ENCODE assay signal across 9 cellular contexts in genomic region chr10:18472977-18473376, GRCh38.
DNase-seq lines count a peak whose midpoint lies in the region; ATAC-seq and TF ChIP-seq lines count a peak whose summit lies in the region.
"Had no signal": no experiment of that assay in that cellular context is flagged by ENCODE, and none has a peak within 500 bp of the region (broad histone marks: within the 10 kb centered on the region; RNA-seq: fewer than 3 reads in every experiment).

No MANE protein-coding gene starts in this region.

- H3K4me1 Mint-ChIP-seq in Calu3 (ENCODE audit: low read depth, unreplicated experiment): no peaks in the 10 kb centered on the region

- peaks cover 5% of the 10 kb centered on the region for H3K9me3 Mint-ChIP-seq in Calu3 (ENCODE audit: low read depth, unreplicated experiment)

- no peaks in the 10 kb centered on the region for H3K36me3 Mint-ChIP-seq in Calu3 (ENCODE audit: insufficient read depth, unreplicated experiment)

- H3K27me3 Mint-ChIP-seq in Calu3 (ENCODE audit: unreplicated experiment): peaks cover 16% of the 10 kb centered on the region

- no peak for TF ChIP-seq EP300 in sigmoid colon (IDR thresholded peaks at IDR 0.05)

- H3K36me3 ChIP-seq in sigmoid colon: no peaks in the 10 kb centered on the region

- intact Hi-C loops in sigmoid colon (cut with DNase I) (no loop called here), Calu3 (cut with micrococcal nuclease; ENCODE audit: unreplicated experiment) (no loop called here)

- WGBS in sigmoid colon, 2 donors: 77 to 90% methylated on average over 5 of the region's 5 CpGs

- ATAC-seq in HG02763 (IDR thresholded peaks at IDR 0.05; ENCODE audit: unreplicated experiment): no peak

- CTCF ChIA-PET in Calu3 (lab: Charles Lee): no interaction called here

- DNase-seq in NCI-H2081 (lab: John Stamatoyannopoulos, UW) (peak; percentile 27 to 60), NCI-H2081 treated with DMSO at 0.1 percent for 48 hours (lab: John Stamatoyannopoulos, UW) (no peak), NCI-H526 treated with DMSO at 0.1 percent for 48 hours (lab: John Stamatoyannopoulos, UW) (peak; percentile 9), epithelial cell of proximal tubule (ENCODE audit: low read depth) (no peak), sigmoid colon (no peak), NCI-H1694 (lab: John Stamatoyannopoulos, UW) (no peak), Calu3 (no peak)
- DNase-seq: foreskin fibroblast had no signal

- H3K9me3 ChIP-seq in sigmoid colon: no peaks in the 10 kb centered on the region

- BruUV-seq in Calu3 (replicated peaks; lab: Mats Ljungman, UMichigan): no TSS peak

- TF ChIP-seq CTCF in epithelial cell of proximal tubule (conservative IDR thresholded peaks at IDR 0.05; ENCODE audit: low read depth, low read length) (peak; percentile 45), sigmoid colon (IDR thresholded peaks at IDR 0.05) (no peak), Calu3 (IDR thresholded peaks at IDR 0.05; ENCODE audit: unreplicated experiment) (no peak)

- H3K27me3 ChIP-seq in sigmoid colon: no peaks in the 10 kb centered on the region

- peak overlapping the region; percentile 36 to 73 (median 56) for H3K27ac ChIP-seq in sigmoid colon

- TF ChIP-seq POLR2A in sigmoid colon (IDR thresholded peaks at IDR 0.05): no peak

- no peak overlapping the region for H3K27ac Mint-ChIP-seq in Calu3 (ENCODE audit: unreplicated experiment)

- no peak overlapping the region for H3K4me3 Mint-ChIP-seq in Calu3 (ENCODE audit: low read depth, unreplicated experiment)

- H3K4me3 ChIP-seq in epithelial cell of proximal tubule (ENCODE audit: low read depth, low read length): no peak overlapping the region
- H3K4me3 ChIP-seq in sigmoid colon: no peak overlapping the region

- peaks cover 0 to 22% (median 14%) of the 10 kb centered on the region in 4 donors for H3K4me1 ChIP-seq in sigmoid colon

Comparison
In these comparisons a context has a peak if more than half of its experiments do, and no peak if none do; other contexts are left out.
1. DNase-seq: peak in NCI-H2081 (2 of 2) and NCI-H526 treated with DMSO at 0.1 percent for 48 hours (single experiment); none in NCI-H2081 treated with DMSO at 0.1 percent for 48 hours (single experiment), epithelial cell of proximal tubule (single experiment), sigmoid colon (single experiment), NCI-H1694 (single experiment) and Calu3 (single experiment).